Comparison of ENCODE assay signal across 10 cellular contexts in genomic region chr12:110591508-110592051, GRCh38. TPM values are rescaled to one million over a fixed set of nuclear protein-coding genes. Genes with fewer than 3 reads are reported as not detected.
DNase-seq lines count a peak whose midpoint lies in the region; ATAC-seq and TF ChIP-seq lines count a peak whose summit lies in the region.
"Had no signal": no experiment of that assay in that cellular context is flagged by ENCODE, and none has a peak within 500 bp of the region (broad histone marks: within the 10 kb centered on the region; RNA-seq: fewer than 3 reads in every experiment).

No MANE protein-coding gene starts in this region.

- no peak for TF ChIP-seq CTCF in MCF 10A (IDR thresholded peaks at IDR 0.05; ENCODE audit: unreplicated experiment)
- no peak for TF ChIP-seq CTCF in mammary epithelial cell (conservative IDR thresholded peaks at IDR 0.05 in 1 of 2, IDR thresholded peaks at IDR 0.05 in 1 of 2; ENCODE audit: extremely low read depth in 1 of 2, insufficient read depth in 1 of 2, low read depth in 1 of 2, low read length in 2 of 2)
- TF ChIP-seq CTCF in ascending aorta (IDR thresholded peaks at IDR 0.05): no peak
- no peak for TF ChIP-seq CTCF in uterus (IDR thresholded peaks at IDR 0.05)
- no peak for TF ChIP-seq CTCF in osteocyte (IDR thresholded peaks at IDR 0.05)

- no peak overlapping the region for H3K9ac ChIP-seq in mammary epithelial cell (ENCODE audit: insufficient read depth, low read length)

- H3K27ac ChIP-seq in mammary epithelial cell (ENCODE audit: insufficient read depth, low read depth, low read length): no peak overlapping the region
- peak overlapping the region; percentile 17 to 51 for H3K27ac ChIP-seq in ascending aorta
- peak overlapping the region; percentile 66 to 68 for H3K27ac ChIP-seq in uterus

- H3K4me3 Mint-ChIP-seq in MCF 10A (ENCODE audit: unreplicated experiment) (no peak overlapping the region), memory B cell (no peak overlapping the region), osteocyte (ENCODE audit: unreplicated experiment) (no peak overlapping the region)

- no peaks in the 10 kb centered on the region for H3K4me1 ChIP-seq in mammary epithelial cell (ENCODE audit: insufficient read depth, low read length)
- no peaks in the 10 kb centered on the region for H3K4me1 ChIP-seq in ascending aorta
- H3K4me1 ChIP-seq in uterus: no peaks in the 10 kb centered on the region

- no peak overlapping the region for H3K4me3 ChIP-seq in mammary epithelial cell (replicated peaks in 1 of 3; ENCODE audit: insufficient read depth in 1 of 3, low read depth in 2 of 3, low read length in 3 of 3)
- H3K4me3 ChIP-seq in ascending aorta: no peak overlapping the region
- no peak overlapping the region for H3K4me3 ChIP-seq in uterus

- intact Hi-C loops in MCF 10A (cut with micrococcal nuclease): no loop called here
- intact Hi-C loops in mammary epithelial cell (cut with micrococcal nuclease): no loop called here
- intact Hi-C loops in ascending aorta (cut with DNase I): no loop called here
- intact Hi-C loops in uterus (cut with DNase I; ENCODE audit: low total_unique reads): no loop called here

- H2AFZ ChIP-seq in mammary epithelial cell (ENCODE audit: low read depth, low read length): no peak overlapping the region

- no TSS peak for BruUV-seq in MCF 10A (replicated peaks; lab: Mats Ljungman, UMichigan)
- BruUV-seq in mammary epithelial cell (replicated peaks; lab: Mats Ljungman, UMichigan): no TSS peak

- H3K9me3 Mint-ChIP-seq in MCF 10A (ENCODE audit: unreplicated experiment): no peaks in the 10 kb centered on the region
- no peaks in the 10 kb centered on the region for H3K9me3 Mint-ChIP-seq in memory B cell
- no peaks in the 10 kb centered on the region for H3K9me3 Mint-ChIP-seq in osteocyte (ENCODE audit: unreplicated experiment)

- H3K27me3 Mint-ChIP-seq in MCF 10A (ENCODE audit: insufficient read depth, unreplicated experiment) (no peaks in the 10 kb centered on the region), memory B cell (no peaks in the 10 kb centered on the region), osteocyte (ENCODE audit: unreplicated experiment) (no peaks in the 10 kb centered on the region)

- H3K36me3 ChIP-seq in mammary epithelial cell (ENCODE audit: insufficient read depth, low read length) (no peaks in the 10 kb centered on the region), ascending aorta (no peaks in the 10 kb centered on the region), uterus (no peaks in the 10 kb centered on the region)

- H3K4me2 ChIP-seq in mammary epithelial cell (ENCODE audit: insufficient read depth, low read depth, low read length): no peak overlapping the region

- TF ChIP-seq POLR2A in uterus (IDR thresholded peaks at IDR 0.05): no peak

- POLR2A ChIA-PET in MCF 10A (lab: Yijun Ruan, JAX): interaction anchor here (0.8 to 1.4 kb wide), 4 partner anchors 10 to 60 kb away, joined by 3 to 4 read pairs (median 3); no protein-coding TSS in a partner anchor

- no peaks in the 10 kb centered on the region for H4K20me1 ChIP-seq in mammary epithelial cell (ENCODE audit: insufficient read depth, low read length)

- H3K4me1 Mint-ChIP-seq in MCF 10A (ENCODE audit: insufficient read depth, unreplicated experiment) (peaks cover 8% of the 10 kb centered on the region), memory B cell (peaks cover 23% of the 10 kb centered on the region), osteocyte (ENCODE audit: unreplicated experiment) (peaks cover 5% of the 10 kb centered on the region)

- dilution Hi-C loops in mammary epithelial cell (cut with HindIII; ENCODE audit: low sequenced_read_pairs): no loop called here

- WGBS in mammary epithelial cell (ENCODE audit: low coverage, missing lambda C conversion rate): 98% methylated on average over 7 of the region's 7 CpGs

- H3K36me3 Mint-ChIP-seq in MCF 10A (ENCODE audit: insufficient read depth, unreplicated experiment) (no peaks in the 10 kb centered on the region), memory B cell (no peaks in the 10 kb centered on the region), osteocyte (ENCODE audit: unreplicated experiment) (no peaks in the 10 kb centered on the region)

- H3K27me3 ChIP-seq in mammary epithelial cell (ENCODE audit: insufficient read depth, low read length) (no peaks in the 10 kb centered on the region), ascending aorta (no peaks in the 10 kb centered on the region), uterus (no peaks in the 10 kb centered on the region)

- peak; percentile 14 for ATAC-seq in memory B cell (ENCODE audit: low read depth)

- H3K79me2 ChIP-seq in mammary epithelial cell (ENCODE audit: insufficient read depth, low read length): no peaks in the 10 kb centered on the region

- H3K9me3 ChIP-seq in mammary epithelial cell (replicated peaks; ENCODE audit: insufficient read depth, low read length) (no peaks in the 10 kb centered on the region), ascending aorta (no peaks in the 10 kb centered on the region), uterus (no peaks in the 10 kb centered on the region)

- H3K27ac Mint-ChIP-seq in MCF 10A (ENCODE audit: low read depth, unreplicated experiment) (peak overlapping the region; percentile 10), memory B cell (peak overlapping the region; percentile 99), osteocyte (ENCODE audit: unreplicated experiment) (no peak overlapping the region)

- DNase-seq in MCF 10A (ENCODE audit: unreplicated experiment) (no peak), mammary epithelial cell (no peak), ascending aorta (ENCODE audit: low spot score in 2 of 2) (no peak), memory B cell (ENCODE audit: low spot score in 2 of 2) (no peak), uterus (no peak), osteocyte (ENCODE audit: extremely low spot score, unreplicated experiment) (no peak), kidney glomerular epithelial cell (lab: John Stamatoyannopoulos, UW) (no peak)
- no peak for DNase-seq in activated CD8-positive, alpha-beta memory T cell treated with anti-CD3 and anti-CD28 coated beads for 24 hours
- DNase-seq: DMS79; stimulated activated CD4-positive, alpha-beta T cell treated with anti-CD3 and anti-CD28 coated beads, Interleukin-4, amount 100 ng/mL, for 4 hours had no signal

- in situ Hi-C loops in mammary epithelial cell (cut with MboI; ENCODE audit: low sequenced_read_pairs in 2 of 2): loop anchor here in 1 of 2 donors (5.0 kb wide), 1 partner anchor 34 kb away; no protein-coding TSS in a partner anchor

- CTCF ChIA-PET in MCF 10A (lab: Yijun Ruan, JAX): interaction anchor here (0.6 to 2.1 kb wide), 5 partner anchors 8 to 141 kb away, joined by 3 to 9 read pairs (median 3); partner anchors contain the start of gene ARPC3
- CTCF ChIA-PET in mammary epithelial cell (lab: Charles Lee; ENCODE audit: low non-redundant PET): no interaction called here

RNA-seq across cellular contexts. Expression of gene PPTC7, which starts 8.5 kb away (rescaled TPM):
- 32.0 and 36.5 TPM in 2 replicates for total RNA-seq in MCF 10A (2022)
- total RNA-seq in mammary epithelial cell: 10 to 100 TPM; 17.7 to 26.5 TPM
- 18.2 TPM for polyA plus RNA-seq in mammary epithelial cell
- 12.5 TPM for polyA minus RNA-seq in mammary epithelial cell
- total RNA-seq in ascending aorta: 12.3 TPM
- total RNA-seq in uterus: 10 to 100 TPM in 3 of 4 donors, 1 to 10 TPM in 1; 3.6 to 34.1 (median 21.1) TPM
- total RNA-seq in osteocyte: 13.3 and 14.4 TPM in 2 replicates

RNA-seq across cellular contexts. Expression of gene TCTN1, which starts 22.3 kb away (rescaled TPM):
- total RNA-seq in MCF 10A (2022): 36.5 and 38.9 TPM in 2 replicates
- 10 to 100 TPM; 19.4 to 36.0 TPM for total RNA-seq in mammary epithelial cell
- 12.4 TPM for polyA plus RNA-seq in mammary epithelial cell
- 119 TPM for polyA minus RNA-seq in mammary epithelial cell
- 28.4 TPM for total RNA-seq in ascending aorta
- total RNA-seq in uterus: 10 to 100 TPM; 40.0 to 61.8 (median 49.9) TPM
- total RNA-seq in osteocyte: 49.5 and 51.4 TPM in 2 replicates
